In genomic region chr10:14837003-14837755, GRCh38 we compare ENCODE assay signal across 8 cellular contexts. TPM values are rescaled to one million over a fixed set of nuclear protein-coding genes. Genes with fewer than 3 reads are reported as not detected.
DNase-seq lines count a peak whose midpoint lies in the region; ATAC-seq, FAIRE-seq and TF ChIP-seq lines count a peak whose summit lies in the region.

No MANE protein-coding gene starts in this region.

- H3K9me3 ChIP-seq in heart left ventricle (no peaks in the 10 kb centered on the region), adrenal gland (replicated peaks in 1 of 3) (no peaks in the 10 kb centered on the region), HepG2 (ENCODE audit: low read length) (no peaks in the 10 kb centered on the region), thymus (ENCODE audit: control insufficient read depth) (no peaks in the 10 kb centered on the region)

- TF ChIP-seq CTCF in heart left ventricle (IDR thresholded peaks at IDR 0.05) (no peak), adrenal gland (IDR thresholded peaks at IDR 0.05) (peak in 1 of 6 experiments; percentile 11), HepG2 (CRISPR knock-in tag; IDR thresholded peaks at IDR 0.05) (no peak)

- peaks cover 4% of the 10 kb centered on the region; the same call in 1 of the 2 replicates for H4K20me1 ChIP-seq in HepG2 (ENCODE audit: insufficient read depth, low read length)

- no peak for ATAC-seq in heart left ventricle
- no peak for ATAC-seq in Right ventricle myocardium inferior
- no peak for ATAC-seq in HepG2
- no peak for ATAC-seq in GM21515 (IDR thresholded peaks at IDR 0.05; ENCODE audit: unreplicated experiment)
- no peak for ATAC-seq in HG02970 (IDR thresholded peaks at IDR 0.05; ENCODE audit: low FRiP score, unreplicated experiment)

- peaks cover 25% of the 10 kb centered on the region for H3K79me2 ChIP-seq in HepG2 (ENCODE audit: insufficient read depth, low read length)

- TF ChIP-seq POLR2A in heart left ventricle (IDR thresholded peaks at IDR 0.05): no peak
- TF ChIP-seq POLR2A in adrenal gland (IDR thresholded peaks at IDR 0.05): no peak
- TF ChIP-seq POLR2A in HepG2 (IDR thresholded peaks at IDR 0.05; ENCODE audit: insufficient read depth in 1 of 2, low read depth in 2 of 2, low read length in 2 of 2): peak in 1 of 2 experiments; percentile 21; a peak in 1 of 4 replicates

- H2AFZ ChIP-seq in HepG2 (ENCODE audit: low read length): peak overlapping the region; percentile 20

- peak overlapping the region; percentile 94 to 99 (median 97) for H3K27ac ChIP-seq in heart left ventricle
- peak overlapping the region; percentile 70 to 97 (median 96) for H3K27ac ChIP-seq in adrenal gland
- H3K27ac ChIP-seq in HepG2 (ENCODE audit: extremely low read length, insufficient read depth, low read length): peak overlapping the region; percentile 81
- peak overlapping the region; percentile 97 for H3K27ac ChIP-seq in thymus (ENCODE audit: low read depth)

- peaks cover 5 to 26% (median 17%) of the 10 kb centered on the region in 12 donors for H3K4me1 ChIP-seq in heart left ventricle
- peaks cover 14 to 20% of the 10 kb centered on the region in 2 donors for H3K4me1 ChIP-seq in adrenal gland (replicated peaks in 1 of 2)
- H3K4me1 ChIP-seq in HepG2 (ENCODE audit: insufficient read depth, low read length): peaks cover 17% of the 10 kb centered on the region
- peaks cover 11% of the 10 kb centered on the region for H3K4me1 ChIP-seq in thymus (ENCODE audit: control insufficient read depth, insufficient read depth, low read length)

- intact Hi-C loops in heart left ventricle (cut with DNase I) (loop anchor here in 6 of 10 donors (5.0 to 10.0 kb wide), 6 partner anchors 40 to 235 kb away; partner anchors contain the start of genes MEIG1 (in 3 of the 6), SUV39H2 (in 3 of the 6) and DCLRE1C (in 2 of the 6)), Right ventricle myocardium inferior (cut with DNase I) (loop anchor here (5.0 to 10.0 kb wide), 3 partner anchors 40 to 268 kb away; partner anchors contain the start of gene SUV39H2), adrenal gland (cut with DNase I) (loop anchor here (10.0 kb wide), 2 partner anchors 302 to 342 kb away; no protein-coding TSS in a partner anchor), HepG2 (cut with micrococcal nuclease; ENCODE audit: unreplicated experiment) (loop anchor here (5.0 to 10.0 kb wide), 4 partner anchors 118 to 340 kb away; partner anchors contain the start of genes DCLRE1C and MEIG1)

- TSS peak; percentile 80 for BruUV-seq in HepG2 (replicated peaks; lab: Mats Ljungman, UMichigan)

- H3K9ac ChIP-seq in HepG2 (ENCODE audit: insufficient read depth, low read depth, low read length): peak overlapping the region; percentile 83

- TF ChIP-seq EP300 in HepG2 (IDR thresholded peaks at IDR 0.05; ENCODE audit: low read depth in 2 of 2, low read length in 2 of 2): no peak
- no peak for TF ChIP-seq EP300 in HepG2 (CRISPR knock-in tag; IDR thresholded peaks at IDR 0.05; ENCODE audit: borderline replicate concordance)

- no peak for FAIRE-seq in HepG2 (lab: Jason Lieb, UNC)

- POLR2A ChIA-PET in HepG2 (lab: Yijun Ruan, JAX): interaction anchor here (0.7 to 3.7 kb wide), 15 partner anchors 8 to 653 kb away, joined by 3 to 54 read pairs (median 4); partner anchors contain the start of genes DCLRE1C, MEIG1 and SUV39H2

- H3K36me3 ChIP-seq in heart left ventricle (peaks cover 0 to 25% (median 22%) of the 10 kb centered on the region in 9 donors), adrenal gland (replicated peaks in 1 of 2) (peaks cover 0 to 20% of the 10 kb centered on the region in 2 donors), HepG2 (replicated peaks in 1 of 2; ENCODE audit: control insufficient read depth in 1 of 2, insufficient read depth in 2 of 2, low read length in 2 of 2) (peaks cover 5 to 15% of the 10 kb centered on the region in 2 experiments), thymus (ENCODE audit: control insufficient read depth, insufficient read depth) (peaks cover 7% of the 10 kb centered on the region)

- H3K27me3 ChIP-seq in heart left ventricle (no peaks in the 10 kb centered on the region), adrenal gland (no peaks in the 10 kb centered on the region), HepG2 (ENCODE audit: control insufficient read depth in 1 of 2, insufficient read depth in 2 of 2, low read length in 2 of 2) (no peaks in the 10 kb centered on the region; a peak in 1 of 5 replicates), thymus (ENCODE audit: control insufficient read depth, insufficient read depth) (no peaks in the 10 kb centered on the region)

- DNase-seq in heart left ventricle (no peak), Right ventricle myocardium inferior (ENCODE audit: missing footprints) (no peak), adrenal gland (no peak), HepG2 (ENCODE audit: low spot score) (peak; percentile 6)
- no peak for DNase-seq in activated CD4-positive, CD25-positive, alpha-beta regulatory T cell (lab: John Stamatoyannopoulos, UW)

- 17 to 22% (median 20%) methylated on average over 13 to 14 of the region's 14 CpGs for WGBS in heart left ventricle, 4 donors
- 17 to 36% (median 24%) methylated on average over 8 to 14 of the region's 14 CpGs for WGBS in adrenal gland, 4 donors
- WGBS in HepG2 (ENCODE audit: low lambda C conversion rate): 19% methylated on average over 9 of the region's 14 CpGs
- 29% methylated on average over 14 of the region's 14 CpGs for WGBS in thymus

- H3K4me2 ChIP-seq in HepG2 (ENCODE audit: low read depth, low read length): peak overlapping the region; percentile 83

- H3K4me3 ChIP-seq in heart left ventricle: peak overlapping the region; percentile 40 to 99 (median 94)
- peak overlapping the region; percentile 55 to 86 (median 80) for H3K4me3 ChIP-seq in adrenal gland
- peak overlapping the region; percentile 65 to 93 (median 74) for H3K4me3 ChIP-seq in HepG2 (replicated peaks in 1 of 3; ENCODE audit: insufficient read depth in 1 of 3, low read depth in 2 of 3, low read length in 3 of 3)
- H3K4me3 ChIP-seq in thymus (ENCODE audit: low read length): peak overlapping the region; percentile 89

- CTCF ChIA-PET in HepG2 (lab: Yijun Ruan, JAX; ENCODE audit: low intra/inter-chr PET ratio, low total read pairs): no interaction called here

- TF ChIP-seq RAD21 in HepG2 (CRISPR knock-in tag; IDR thresholded peaks at IDR 0.05): no peak

- in situ Hi-C loops in HepG2 (cut with HindIII; ENCODE audit: extremely low pct_ligation_motif_present, low pct_unique_long_range_greater_than_20kb): no loop called here

RNA-seq across cellular contexts. Expression of gene CDNF, which starts 0.7 kb away (rescaled TPM):
- total RNA-seq in heart left ventricle: 1 to 10 TPM; 1.7 to 5.4 (median 4.1) TPM
- 1 to 10 TPM in 1 of 2 donors, under 1 TPM in 1; 0.61 to 2.8 TPM for polyA plus RNA-seq in heart left ventricle
- 1.9 TPM for total RNA-seq in Right ventricle myocardium inferior
- total RNA-seq in adrenal gland: 1 to 10 TPM in 7 of 8 donors, under 1 TPM in 1; 0.97 to 6.6 (median 3.2) TPM
- 1 to 10 TPM; 2.3 to 5.2 (median 3.6) TPM for polyA plus RNA-seq in adrenal gland
- total RNA-seq in HepG2 (2016; rRNA removed; fragmentation: Illumina TruSeq; extraction: Trizol): 0.33 and 0.38 TPM in 2 replicates
- total RNA-seq in HepG2 (2016; cell fraction: cytosol; rRNA removed; fragmentation: Illumina TruSeq; extraction: Trizol; ENCODE audit: low read depth): not detected in 2 replicates
- 0.18 and 0.22 TPM in 2 replicates for total RNA-seq in HepG2 (2016; cell fraction: insoluble cytoplasmic fraction; rRNA removed; fragmentation: Illumina TruSeq; extraction: Trizol)
- total RNA-seq in HepG2 (2016; cell fraction: membrane; rRNA removed; fragmentation: Illumina TruSeq; extraction: Trizol): 0.24 and 0.31 TPM in 2 replicates
- 0.50 and 0.99 TPM in 2 replicates for total RNA-seq in HepG2 (2016; cell fraction: nucleus; rRNA removed; fragmentation: Illumina TruSeq; extraction: Trizol)
- polyA plus RNA-seq in HepG2 (2011; rRNA removed): 0.29 and 0.40 TPM in 2 replicates
- 0.28 and 0.30 TPM in 2 replicates for polyA plus RNA-seq in HepG2 (2011; cell fraction: cytosol; rRNA removed)
- polyA plus RNA-seq in HepG2 (2011; cell fraction: nucleus; rRNA removed): 0.90 TPM in 1 of 2 replicates, not detected in the other
- polyA plus RNA-seq in HepG2 (2012): 0.37 and 0.55 TPM in 2 replicates
- 0.11 and 0.36 TPM in 2 replicates for polyA plus RNA-seq in HepG2 (2016; cell fraction: cytosol; fragmentation: Illumina TruSeq; extraction: Trizol; ENCODE audit: low read depth)
- polyA plus RNA-seq in HepG2 (2016; cell fraction: insoluble cytoplasmic fraction; fragmentation: Illumina TruSeq; extraction: Trizol; ENCODE audit: low read depth): 0.22 TPM in 1 of 2 replicates, not detected in the other
- polyA plus RNA-seq in HepG2 (2016; cell fraction: membrane; fragmentation: Illumina TruSeq; extraction: Trizol; ENCODE audit: low read depth): 0.23 and 0.35 TPM in 2 replicates
- 0.96 and 1.9 TPM in 2 replicates for polyA plus RNA-seq in HepG2 (2016; cell fraction: nucleus; fragmentation: Illumina TruSeq; extraction: Trizol; ENCODE audit: insufficient read depth, low read depth)
- polyA minus RNA-seq in HepG2 (2011; rRNA and poly(A)+ RNA removed; ENCODE audit: low replicate concordance): not detected in 2 replicates
- 0.59 TPM in 1 of 2 replicates, not detected in the other for polyA minus RNA-seq in HepG2 (2011; cell fraction: cytosol; rRNA and poly(A)+ RNA removed)
- 0.64 and 1.4 TPM in 2 replicates for polyA minus RNA-seq in HepG2 (2011; cell fraction: nucleus; rRNA and poly(A)+ RNA removed)
- 3.6 TPM for polyA plus RNA-seq in thymus

RNA-seq across cellular contexts. Expression of gene HSPA14, which starts 0.9 kb away (rescaled TPM):
- total RNA-seq in heart left ventricle (10 to 100 TPM in 1 of 9 donors, 1 to 10 TPM in 8; 6.2 to 11.1 (median 8.3) TPM), Right ventricle myocardium inferior (7.6 TPM), adrenal gland (10 to 100 TPM in 4 of 8 donors, 1 to 10 TPM in 4; 5.4 to 16.5 (median 10.2) TPM), HepG2 (2016; rRNA removed; fragmentation: Illumina TruSeq; extraction: Trizol) (29.8 and 42.9 TPM in 2 replicates)
- polyA plus RNA-seq in heart left ventricle (10 to 100 TPM in 1 of 2 donors, 1 to 10 TPM in 1; 6.8 to 16.9 TPM), adrenal gland (10 to 100 TPM; 12.6 to 17.2 (median 13.4) TPM), HepG2 (2011; rRNA removed) (6.7 and 10.7 TPM in 2 replicates), thymus (24.0 TPM)
- total RNA-seq in HepG2 (2016; cell fraction: cytosol; rRNA removed; fragmentation: Illumina TruSeq; extraction: Trizol; ENCODE audit: low read depth): 6.3 and 7.7 TPM in 2 replicates
- total RNA-seq in HepG2 (2016; cell fraction: insoluble cytoplasmic fraction; rRNA removed; fragmentation: Illumina TruSeq; extraction: Trizol): 29.1 and 44.5 TPM in 2 replicates
- 14.3 TPM in 2 replicates for total RNA-seq in HepG2 (2016; cell fraction: membrane; rRNA removed; fragmentation: Illumina TruSeq; extraction: Trizol)
- 14.4 and 15.2 TPM in 2 replicates for total RNA-seq in HepG2 (2016; cell fraction: nucleus; rRNA removed; fragmentation: Illumina TruSeq; extraction: Trizol)
- 4.2 and 4.8 TPM in 2 replicates for polyA plus RNA-seq in HepG2 (2011; cell fraction: cytosol; rRNA removed)
- 5.3 and 6.5 TPM in 2 replicates for polyA plus RNA-seq in HepG2 (2011; cell fraction: nucleus; rRNA removed)
- 6.8 and 7.8 TPM in 2 replicates for polyA plus RNA-seq in HepG2 (2012)
- 4.1 and 4.4 TPM in 2 replicates for polyA plus RNA-seq in HepG2 (2016; cell fraction: cytosol; fragmentation: Illumina TruSeq; extraction: Trizol; ENCODE audit: low read depth)
- 34.0 and 35.5 TPM in 2 replicates for polyA plus RNA-seq in HepG2 (2016; cell fraction: insoluble cytoplasmic fraction; fragmentation: Illumina TruSeq; extraction: Trizol; ENCODE audit: low read depth)
- 6.9 and 7.7 TPM in 2 replicates for polyA plus RNA-seq in HepG2 (2016; cell fraction: membrane; fragmentation: Illumina TruSeq; extraction: Trizol; ENCODE audit: low read depth)
- 19.9 and 23.1 TPM in 2 replicates for polyA plus RNA-seq in HepG2 (2016; cell fraction: nucleus; fragmentation: Illumina TruSeq; extraction: Trizol; ENCODE audit: insufficient read depth, low read depth)
- polyA minus RNA-seq in HepG2 (2011; rRNA and poly(A)+ RNA removed; ENCODE audit: low replicate concordance): 1.3 and 3.7 TPM in 2 replicates
- 2.6 and 3.1 TPM in 2 replicates for polyA minus RNA-seq in HepG2 (2011; cell fraction: cytosol; rRNA and poly(A)+ RNA removed)
- 10.1 and 10.6 TPM in 2 replicates for polyA minus RNA-seq in HepG2 (2011; cell fraction: nucleus; rRNA and poly(A)+ RNA removed)

RNA-seq across cellular contexts. Expression of gene MSANTD7, which starts 0.9 kb away (rescaled TPM):
- total RNA-seq in heart left ventricle (1 to 10 TPM; 4.5 to 8.1 (median 5.6) TPM), Right ventricle myocardium inferior (5.6 TPM), adrenal gland (1 to 10 TPM; 4.8 to 9.1 (median 7.5) TPM), HepG2 (2016; rRNA removed; fragmentation: Illumina TruSeq; extraction: Trizol) (16.7 and 22.8 TPM in 2 replicates)
- polyA plus RNA-seq in heart left ventricle (1 to 10 TPM; 1.3 to 5.6 TPM), adrenal gland (1 to 10 TPM; 2.6 to 7.8 (median 2.7) TPM), HepG2 (2011; rRNA removed) (3.3 and 3.7 TPM in 2 replicates), thymus (6.6 TPM)
- total RNA-seq in HepG2 (2016; cell fraction: cytosol; rRNA removed; fragmentation: Illumina TruSeq; extraction: Trizol; ENCODE audit: low read depth): 2.6 and 2.8 TPM in 2 replicates
- 17.3 and 21.2 TPM in 2 replicates for total RNA-seq in HepG2 (2016; cell fraction: insoluble cytoplasmic fraction; rRNA removed; fragmentation: Illumina TruSeq; extraction: Trizol)
- 12.6 and 15.8 TPM in 2 replicates for total RNA-seq in HepG2 (2016; cell fraction: membrane; rRNA removed; fragmentation: Illumina TruSeq; extraction: Trizol)
- total RNA-seq in HepG2 (2016; cell fraction: nucleus; rRNA removed; fragmentation: Illumina TruSeq; extraction: Trizol): 11.5 and 14.9 TPM in 2 replicates
- 2.3 and 2.5 TPM in 2 replicates for polyA plus RNA-seq in HepG2 (2011; cell fraction: cytosol; rRNA removed)
- 3.1 and 3.3 TPM in 2 replicates for polyA plus RNA-seq in HepG2 (2011; cell fraction: nucleus; rRNA removed)
- polyA plus RNA-seq in HepG2 (2012): 5.0 and 5.4 TPM in 2 replicates
- 1.9 and 2.6 TPM in 2 replicates for polyA plus RNA-seq in HepG2 (2016; cell fraction: cytosol; fragmentation: Illumina TruSeq; extraction: Trizol; ENCODE audit: low read depth)
- 13.5 and 15.6 TPM in 2 replicates for polyA plus RNA-seq in HepG2 (2016; cell fraction: insoluble cytoplasmic fraction; fragmentation: Illumina TruSeq; extraction: Trizol; ENCODE audit: low read depth)
- polyA plus RNA-seq in HepG2 (2016; cell fraction: membrane; fragmentation: Illumina TruSeq; extraction: Trizol; ENCODE audit: low read depth): 5.8 and 7.4 TPM in 2 replicates
- 14.2 and 14.9 TPM in 2 replicates for polyA plus RNA-seq in HepG2 (2016; cell fraction: nucleus; fragmentation: Illumina TruSeq; extraction: Trizol; ENCODE audit: insufficient read depth, low read depth)
- 13.9 and 22.5 TPM in 2 replicates for polyA minus RNA-seq in HepG2 (2011; rRNA and poly(A)+ RNA removed; ENCODE audit: low replicate concordance)
- 5.7 and 6.6 TPM in 2 replicates for polyA minus RNA-seq in HepG2 (2011; cell fraction: cytosol; rRNA and poly(A)+ RNA removed)
- 13.1 and 14.9 TPM in 2 replicates for polyA minus RNA-seq in HepG2 (2011; cell fraction: nucleus; rRNA and poly(A)+ RNA removed)

RNA-seq across cellular contexts. Expression of gene SUV39H2, which starts 41.5 kb away (rescaled TPM):
- total RNA-seq in heart left ventricle (1 to 10 TPM; 1.3 to 8.4 (median 5.5) TPM), Right ventricle myocardium inferior (4.9 TPM), adrenal gland (1 to 10 TPM; 3.5 to 8.1 (median 6.4) TPM), HepG2 (2016; rRNA removed; fragmentation: Illumina TruSeq; extraction: Trizol) (44.3 and 68.8 TPM in 2 replicates)
- polyA plus RNA-seq in heart left ventricle (1 to 10 TPM; 1.7 to 3.2 TPM), adrenal gland (1 to 10 TPM; 1.7 to 9.9 (median 1.8) TPM), HepG2 (2011; rRNA removed) (5.9 and 9.0 TPM in 2 replicates), thymus (4.2 TPM)
- 20.7 and 23.6 TPM in 2 replicates for total RNA-seq in HepG2 (2016; cell fraction: cytosol; rRNA removed; fragmentation: Illumina TruSeq; extraction: Trizol; ENCODE audit: low read depth)
- total RNA-seq in HepG2 (2016; cell fraction: insoluble cytoplasmic fraction; rRNA removed; fragmentation: Illumina TruSeq; extraction: Trizol): 42.7 and 64.8 TPM in 2 replicates
- 49.3 and 50.1 TPM in 2 replicates for total RNA-seq in HepG2 (2016; cell fraction: membrane; rRNA removed; fragmentation: Illumina TruSeq; extraction: Trizol)
- 30.7 and 31.3 TPM in 2 replicates for total RNA-seq in HepG2 (2016; cell fraction: nucleus; rRNA removed; fragmentation: Illumina TruSeq; extraction: Trizol)
- polyA plus RNA-seq in HepG2 (2011; cell fraction: cytosol; rRNA removed): 3.1 and 5.2 TPM in 2 replicates
- polyA plus RNA-seq in HepG2 (2011; cell fraction: nucleus; rRNA removed): 4.5 and 5.0 TPM in 2 replicates
- polyA plus RNA-seq in HepG2 (2012): 12.7 and 17.6 TPM in 2 replicates
- 13.6 and 17.0 TPM in 2 replicates for polyA plus RNA-seq in HepG2 (2016; cell fraction: cytosol; fragmentation: Illumina TruSeq; extraction: Trizol; ENCODE audit: low read depth)
- 54.6 and 59.6 TPM in 2 replicates for polyA plus RNA-seq in HepG2 (2016; cell fraction: insoluble cytoplasmic fraction; fragmentation: Illumina TruSeq; extraction: Trizol; ENCODE audit: low read depth)
- 29.4 and 34.4 TPM in 2 replicates for polyA plus RNA-seq in HepG2 (2016; cell fraction: membrane; fragmentation: Illumina TruSeq; extraction: Trizol; ENCODE audit: low read depth)
- 25.2 and 27.2 TPM in 2 replicates for polyA plus RNA-seq in HepG2 (2016; cell fraction: nucleus; fragmentation: Illumina TruSeq; extraction: Trizol; ENCODE audit: insufficient read depth, low read depth)
- polyA minus RNA-seq in HepG2 (2011; rRNA and poly(A)+ RNA removed; ENCODE audit: low replicate concordance): 14.8 and 22.1 TPM in 2 replicates
- 12.4 and 12.8 TPM in 2 replicates for polyA minus RNA-seq in HepG2 (2011; cell fraction: cytosol; rRNA and poly(A)+ RNA removed)
- 27.1 and 31.3 TPM in 2 replicates for polyA minus RNA-seq in HepG2 (2011; cell fraction: nucleus; rRNA and poly(A)+ RNA removed)
